ENCODE assay signal across 15 cellular contexts in the genomic region with DNA sequence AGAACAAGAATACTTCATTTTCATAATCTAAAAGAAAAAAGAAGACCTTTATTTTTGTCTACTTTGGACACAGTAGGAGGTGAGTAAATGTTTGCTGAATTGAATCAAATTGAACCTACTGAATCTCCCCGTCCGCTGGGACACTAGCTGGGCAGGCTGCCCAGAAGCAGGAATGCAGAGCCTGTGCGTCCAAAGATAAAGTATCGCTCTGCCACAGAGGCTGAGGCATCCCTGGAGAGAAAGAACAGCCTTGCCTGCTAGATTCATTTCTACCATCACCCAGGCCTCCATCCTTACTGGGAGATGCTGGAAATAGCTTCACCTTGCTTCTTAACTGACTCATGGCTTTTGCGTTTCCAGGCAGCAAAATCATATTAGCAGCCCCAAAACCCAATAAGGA.
DNase-seq lines count a peak whose midpoint lies in the region; ATAC-seq and TF ChIP-seq lines count a peak whose summit lies in the region.
"Had no signal": no experiment of that assay in that cellular context is flagged by ENCODE, and none has a peak within 500 bp of the region (broad histone marks: within the 10 kb centered on the region; RNA-seq: fewer than 3 reads in every experiment).

No MANE protein-coding gene starts in this region.

- H2BK5ac ChIP-seq in IMR-90 (ENCODE audit: low read depth, low read length, poor library complexity, severe bottlenecking): no peak overlapping the region

- H3K9ac ChIP-seq in IMR-90 (ENCODE audit: low read depth, low read length): no peak overlapping the region
- H3K9ac ChIP-seq in PC-3 (ENCODE audit: low read length): no peak overlapping the region
- H3K9ac ChIP-seq: KMS-11 had no signal

- intact Hi-C loops in IMR-90 (cut with micrococcal nuclease) (no loop called here), PC-3 (cut with micrococcal nuclease) (no loop called here)

- H3K9me3 ChIP-seq in IMR-90 (ENCODE audit: control insufficient read depth, insufficient read depth, low read length): no peaks in the 10 kb centered on the region
- no peaks in the 10 kb centered on the region for H3K9me3 ChIP-seq in PC-3 (ENCODE audit: low read length)

- no peak overlapping the region for H3K27ac ChIP-seq in IMR-90 (ENCODE audit: insufficient read depth, low read length)
- no peak overlapping the region for H3K27ac ChIP-seq in PC-3 (ENCODE audit: low read length)
- H3K27ac ChIP-seq: KMS-11, skin epidermis, stomach, WERI-Rb-1 had no signal

- H3K23ac ChIP-seq in IMR-90 (ENCODE audit: low read depth, low read length): no peak overlapping the region

- H3K27me3 ChIP-seq in IMR-90 (ENCODE audit: control insufficient read depth, insufficient read depth, low read length): peaks cover 7% of the 10 kb centered on the region; the same call in 1 of the 2 replicates
- H3K27me3 ChIP-seq in PC-3 (ENCODE audit: low read length): no peaks in the 10 kb centered on the region

- H3K14ac ChIP-seq in IMR-90 (replicated peaks; ENCODE audit: low read depth, low read length): no peak overlapping the region

- H3K4me2 ChIP-seq in IMR-90 (ENCODE audit: low read depth, low read length): no peak overlapping the region
- H3K4me2 ChIP-seq in PC-3 (ENCODE audit: low read length): no peak overlapping the region
- H3K4me2 ChIP-seq: GM23338, KMS-11 had no signal

- WGBS in IMR-90 (ENCODE audit: extremely low coverage in 2 of 2, insufficient read length in 1 of 2), 2 experiments: 33% methylated on average over 3 of the region's 5 CpGs; no CpG with 5 or more reads in 1 of the 2 experiments

- H2AK5ac ChIP-seq in IMR-90 (ENCODE audit: low read depth, low read length): no peak overlapping the region

- H4K20me1 ChIP-seq in IMR-90 (ENCODE audit: insufficient read depth, low read length) (no peaks in the 10 kb centered on the region), PC-3 (ENCODE audit: low read length) (no peaks in the 10 kb centered on the region)

- H3K4me1 ChIP-seq in IMR-90 (ENCODE audit: control insufficient read depth, insufficient read depth, low read length) (no peaks in the 10 kb centered on the region), PC-3 (ENCODE audit: insufficient read depth, low read length) (no peaks in the 10 kb centered on the region)
- H3K4me1 ChIP-seq: stomach had no signal

- no peaks in the 10 kb centered on the region for H3K79me2 ChIP-seq in PC-3 (ENCODE audit: low read length)

- H3K18ac ChIP-seq in IMR-90 (ENCODE audit: low read depth, low read length): no peak overlapping the region

- dilution Hi-C loops in IMR-90 (cut with HindIII; ENCODE audit: low sequenced_read_pairs, unreplicated experiment): no loop called here

- no peak overlapping the region for H2AK9ac ChIP-seq in IMR-90 (replicated peaks; ENCODE audit: low read depth, low read length, poor library complexity)

- H3K4ac ChIP-seq in IMR-90 (ENCODE audit: low read depth, low read length): no peak overlapping the region

- CTCF ChIA-PET in IMR-90 (lab: Yijun Ruan, JAX): interaction anchor here (0.5 kb wide), 1 partner anchor 106 kb away, joined by 3 read pairs; no protein-coding TSS in a partner anchor
- CTCF ChIA-PET in PC-3 (lab: Charles Lee): no interaction called here

- DNase-seq in IMR-90 (peak; percentile 17), PC-3 (peak; percentile 53), fibroblast of gingiva (ENCODE audit: low read depth) (peak; percentile 44), kidney tubule cell (ENCODE audit: low spot score) (peak; percentile 39)
- DNase-seq: CD8-positive, alpha-beta T cell; NCI-H187; stomach; WERI-Rb-1 had no signal

- H2BK15ac ChIP-seq in IMR-90 (ENCODE audit: low read depth, low read length): no peak overlapping the region

- H3K4me3 ChIP-seq in IMR-90 (ENCODE audit: insufficient read depth, low read depth, low read length): no peak overlapping the region
- H3K4me3 ChIP-seq in PC-3 (ENCODE audit: low read length): no peak overlapping the region
- H3K4me3 ChIP-seq: GM23338, skin epidermis, stomach had no signal

- no peak overlapping the region for H4K8ac ChIP-seq in IMR-90 (ENCODE audit: low read depth in 2 of 2, low read length in 2 of 2)

- POLR2A ChIA-PET in IMR-90 (lab: Charles Lee; ENCODE audit: unreplicated experiment) (no interaction called here), PC-3 (lab: Charles Lee; ENCODE audit: unreplicated experiment) (no interaction called here)

- TF ChIP-seq CTCF in IMR-90 (conservative IDR thresholded peaks at IDR 0.05; ENCODE audit: low read depth, low read length) (no peak), PC-3 (conservative IDR thresholded peaks at IDR 0.05; ENCODE audit: low read depth, low read length) (no peak)

- no peak overlapping the region for H2BK120ac ChIP-seq in IMR-90 (ENCODE audit: low read depth, low read length)

- no peak for TF ChIP-seq RAD21 in IMR-90 (IDR thresholded peaks at IDR 0.05; ENCODE audit: low read length)

- no peak overlapping the region for H3K56ac ChIP-seq in IMR-90 (ENCODE audit: extremely low read depth, insufficient read depth, low read length)

- no peak overlapping the region for H2AFZ ChIP-seq in IMR-90 (replicated peaks; ENCODE audit: low read length, poor library complexity)
- no peak overlapping the region for H2AFZ ChIP-seq in PC-3 (ENCODE audit: low read length)
- H2AFZ ChIP-seq: GM23338 had no signal

- H3K9me1 ChIP-seq in IMR-90 (ENCODE audit: insufficient read depth, low read length): no peaks in the 10 kb centered on the region

- TF ChIP-seq POLR2A in IMR-90 (IDR thresholded peaks at IDR 0.05; ENCODE audit: low read depth, low read length): no peak

- ATAC-seq in IMR-90 (ENCODE audit: low read depth) (peak; percentile 54), PC-3 (peak; percentile 22; the same call in 1 of the 2 replicates), HG02798 (IDR thresholded peaks at IDR 0.05; ENCODE audit: poor library complexity, unreplicated experiment) (no peak), GM21619 (IDR thresholded peaks at IDR 0.05; ENCODE audit: unreplicated experiment) (no peak), HG03139 (IDR thresholded peaks at IDR 0.05; ENCODE audit: unreplicated experiment) (no peak), GM18858 (IDR thresholded peaks at IDR 0.05; ENCODE audit: unreplicated experiment) (no peak)
- ATAC-seq: CD8-positive, alpha-beta T cell; GM23338 had no signal

- no peaks in the 10 kb centered on the region for H3F3A ChIP-seq in PC-3 (ENCODE audit: low read length, unreplicated experiment)

- H4K5ac ChIP-seq in IMR-90 (ENCODE audit: low read depth, low read length): no peak overlapping the region

- H3K79me1 ChIP-seq in IMR-90 (ENCODE audit: low read depth in 1 of 2, low read length in 2 of 2): no peaks in the 10 kb centered on the region

- H3K36me3 ChIP-seq in IMR-90 (ENCODE audit: control insufficient read depth, insufficient read depth, low read length): no peaks in the 10 kb centered on the region
- no peaks in the 10 kb centered on the region for H3K36me3 ChIP-seq in PC-3 (ENCODE audit: low read depth, low read length)
- H3K36me3 ChIP-seq: stomach, WERI-Rb-1 had no signal

- BruUV-seq in IMR-90 (replicated peaks; lab: Mats Ljungman, UMichigan) (no TSS peak), PC-3 (replicated peaks; lab: Mats Ljungman, UMichigan) (no TSS peak)

- no peaks in the 10 kb centered on the region for H3K9me2 ChIP-seq in PC-3 (replicated peaks; ENCODE audit: low read length)

- H4K91ac ChIP-seq in IMR-90 (ENCODE audit: insufficient read depth, low read depth, low read length): no peak overlapping the region

- no peak overlapping the region for H2BK20ac ChIP-seq in IMR-90 (ENCODE audit: low read depth, low read length)

- in situ Hi-C loops in IMR-90 (cut with MboI; ENCODE audit: low sequenced_read_pairs): no loop called here

TF ChIP-seq in IMR-90, 13 proteins besides CTCF, POLR2A, EP300 and RAD21:
- TF ChIP-seq NFE2L2 (IDR thresholded peaks at IDR 0.05; ENCODE audit: low read depth, low read length): no peak
- no peak for TF ChIP-seq SMC3 (IDR thresholded peaks at IDR 0.05; ENCODE audit: low read depth, low read length)
- TF ChIP-seq FOS (IDR thresholded peaks at IDR 0.05; ENCODE audit: low read depth, low read length): no peak
- no peak for TF ChIP-seq CHD1 (IDR thresholded peaks at IDR 0.05; ENCODE audit: low read depth, low read length)
- no peak for TF ChIP-seq RFX5 (IDR thresholded peaks at IDR 0.05; ENCODE audit: low read depth, low read length)
- TF ChIP-seq USF2 (IDR thresholded peaks at IDR 0.05; ENCODE audit: low read depth, low read length): no peak
- TF ChIP-seq, protein P1, sequence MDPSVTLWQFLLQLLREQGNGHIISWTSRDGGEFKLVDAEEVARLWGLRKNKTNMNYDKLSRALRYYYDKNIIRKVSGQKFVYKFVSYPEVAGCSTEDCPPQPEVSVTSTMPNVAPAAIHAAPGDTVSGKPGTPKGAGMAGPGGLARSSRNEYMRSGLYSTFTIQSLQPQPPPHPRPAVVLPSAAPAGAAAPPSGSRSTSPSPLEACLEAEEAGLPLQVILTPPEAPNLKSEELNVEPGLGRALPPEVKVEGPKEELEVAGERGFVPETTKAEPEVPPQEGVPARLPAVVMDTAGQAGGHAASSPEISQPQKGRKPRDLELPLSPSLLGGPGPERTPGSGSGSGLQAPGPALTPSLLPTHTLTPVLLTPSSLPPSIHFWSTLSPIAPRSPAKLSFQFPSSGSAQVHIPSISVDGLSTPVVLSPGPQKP (IDR thresholded peaks at IDR 0.05; ENCODE audit: borderline replicate concordance, low read depth, low read length): no peak
- no peak for TF ChIP-seq MAFK (IDR thresholded peaks at IDR 0.05; ENCODE audit: low read depth, low read length)
- TF ChIP-seq BHLHE40 (IDR thresholded peaks at IDR 0.05; ENCODE audit: low read depth, low read length): no peak
- TF ChIP-seq MAZ (IDR thresholded peaks at IDR 0.05; ENCODE audit: borderline replicate concordance, low read depth, low read length): no peak
- TF ChIP-seq RCOR1 (IDR thresholded peaks at IDR 0.05; ENCODE audit: insufficient replicate concordance, low read length): no peak
- no peak for TF ChIP-seq CEBPB (IDR thresholded peaks at IDR 0.05; ENCODE audit: low read depth, low read length)
- TF ChIP-seq MXI1 (IDR thresholded peaks at IDR 0.05; ENCODE audit: borderline replicate concordance, low read depth, low read length): no peak

Comparison
In these comparisons a context has a peak if more than half of its experiments do, and no peak if none do; other contexts are left out.
1. ATAC-seq: peak in IMR-90 (single experiment) and PC-3 (single experiment); none in HG02798 (single experiment), GM21619 (single experiment), HG03139 (single experiment) and GM18858 (single experiment).
2. Peak in every context shown above with its lines, with median percentiles within 50 percentile points of each other: DNase-seq.